ENCODE assay signal across 16 cellular contexts in the genomic region with DNA sequence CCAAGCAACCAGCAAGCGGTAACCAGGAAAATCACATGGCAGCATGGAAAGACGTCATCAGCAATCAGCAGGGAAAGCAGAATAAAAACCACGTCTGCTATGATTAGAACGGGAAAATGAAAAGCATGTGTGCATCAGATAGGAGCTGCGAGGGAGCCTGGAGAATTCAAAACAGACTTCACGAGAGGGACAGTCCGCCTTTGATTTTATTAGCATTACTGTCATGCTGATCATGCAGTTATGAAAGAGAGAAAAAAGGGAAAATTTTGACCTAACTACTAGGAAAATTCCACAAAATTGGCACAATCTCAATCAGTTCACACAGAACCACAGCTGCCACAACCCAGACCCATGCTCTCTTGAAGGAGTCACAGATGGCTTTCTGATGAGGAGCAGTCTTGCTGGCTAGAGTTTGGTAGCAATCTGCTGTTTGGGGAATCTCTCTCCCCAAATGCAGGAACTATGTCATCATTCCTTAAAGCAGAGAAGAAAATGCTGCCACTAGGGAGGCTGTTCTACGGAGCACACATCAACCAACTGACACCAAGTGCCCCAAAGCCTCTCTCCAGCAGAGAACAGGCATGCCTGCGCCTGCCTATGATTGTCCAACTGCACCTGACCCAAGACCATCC.
DNase-seq lines count a peak whose midpoint lies in the region; ATAC-seq and TF ChIP-seq lines count a peak whose summit lies in the region.
"Had no signal": no experiment of that assay in that cellular context is flagged by ENCODE, and none has a peak within 500 bp of the region (broad histone marks: within the 10 kb centered on the region; RNA-seq: fewer than 3 reads in every experiment).

No MANE protein-coding gene starts in this region.

- no peaks in the 10 kb centered on the region for H3K27me3 ChIP-seq in mammary epithelial cell (ENCODE audit: insufficient read depth, low read length)
- no peaks in the 10 kb centered on the region for H3K27me3 ChIP-seq in endodermal cell (ENCODE audit: control insufficient read depth, insufficient read depth, low read length, poor library complexity, severe bottlenecking)
- H3K27me3 ChIP-seq in lung (ENCODE audit: control insufficient read depth, insufficient read depth): no peaks in the 10 kb centered on the region

- H3K9ac ChIP-seq in mammary epithelial cell (ENCODE audit: insufficient read depth, low read length) (no peak overlapping the region), endodermal cell (ENCODE audit: extremely low read depth, low read length, poor library complexity, severe bottlenecking) (no peak overlapping the region)

- H3K9me3 Mint-ChIP-seq in MCF 10A (ENCODE audit: unreplicated experiment) (no peaks in the 10 kb centered on the region), endodermal cell (no peaks in the 10 kb centered on the region), natural killer cell (no peaks in the 10 kb centered on the region)

- no peak overlapping the region for H3K4me2 ChIP-seq in mammary epithelial cell (ENCODE audit: insufficient read depth, low read depth, low read length)

- H3K36me3 ChIP-seq in mammary epithelial cell (ENCODE audit: insufficient read depth, low read length): peaks cover 5% of the 10 kb centered on the region
- peaks cover 65% of the 10 kb centered on the region for H3K36me3 ChIP-seq in endodermal cell (ENCODE audit: control insufficient read depth, insufficient read depth, low read length)
- peaks cover 3 to 45% of the 10 kb centered on the region in 2 donors for H3K36me3 ChIP-seq in lung (ENCODE audit: control insufficient read depth in 2 of 2, insufficient read depth in 2 of 2, low read length in 2 of 2)

- no TSS peak for BruUV-seq in MCF 10A (replicated peaks; lab: Mats Ljungman, UMichigan)
- no TSS peak for BruUV-seq in mammary epithelial cell (replicated peaks; lab: Mats Ljungman, UMichigan)

- no peak overlapping the region for H3K4me3 Mint-ChIP-seq in MCF 10A (ENCODE audit: unreplicated experiment)
- H3K4me3 Mint-ChIP-seq in endodermal cell: no peak overlapping the region
- no peak overlapping the region for H3K4me3 Mint-ChIP-seq in natural killer cell
- H3K4me3 Mint-ChIP-seq: activated T-helper 1 cell treated with anti-CD3 and anti-CD28 coated beads, Interleukin-12 subunit alpha, Interleukin-12 subunit beta, Interleukin-2, Interleukin-4 antibody, amounts not matched to agents 30 ng/mL and 10 ng/mL and 1 ng/mL, durations not matched to agents 14 hours and 24 hours and 36 hours had no signal

- intact Hi-C loops in MCF 10A (cut with micrococcal nuclease) (no loop called here), mammary epithelial cell (cut with micrococcal nuclease) (no loop called here), natural killer cell (cut with micrococcal nuclease) (no loop called here)

- H3K9me3 ChIP-seq in mammary epithelial cell (replicated peaks; ENCODE audit: insufficient read depth, low read length) (no peaks in the 10 kb centered on the region), endodermal cell (ENCODE audit: control insufficient read depth, low read length) (no peaks in the 10 kb centered on the region), lung (ENCODE audit: control insufficient read depth in 2 of 2, insufficient read depth in 1 of 2, low read length in 1 of 2) (peaks cover 0 to 2% of the 10 kb centered on the region in 2 donors)

- dilution Hi-C loops in mammary epithelial cell (cut with HindIII; ENCODE audit: low sequenced_read_pairs): loop anchor here (5.0 kb wide), 1 partner anchor 41 kb away; no protein-coding TSS in a partner anchor

- DNase-seq in MCF 10A (ENCODE audit: unreplicated experiment) (peak; percentile 9), mammary epithelial cell (no peak), endodermal cell (no peak), lung (ENCODE audit: low spot score) (no peak), NCI-H1092 (lab: John Stamatoyannopoulos, UW) (no peak), natural killer cell (no peak)
- no peak for DNase-seq in stimulated activated CD4-positive, alpha-beta T cell treated with anti-CD3 and anti-CD28 coated beads, Interleukin-12 subunit alpha, Interleukin-12 subunit beta, amount 100 ng/mL, for 4 hours
- DNase-seq: glutamatergic neuron, midbrain, MV-4-11, NCI-H69 had no signal

- ATAC-seq in lung (ENCODE audit: insufficient read depth, low FRiP score): peak; percentile 36
- ATAC-seq in GM18498 (IDR thresholded peaks at IDR 0.05; ENCODE audit: unreplicated experiment): no peak
- ATAC-seq in natural killer cell: no peak
- ATAC-seq: activated CD4-positive, CD25-positive, alpha-beta regulatory T cell treated with anti-CD3 and anti-CD28 coated beads, Interleukin-2, amount 50 U/mL, for 24 hours had no signal

- H3K36me3 Mint-ChIP-seq in MCF 10A (ENCODE audit: insufficient read depth, unreplicated experiment) (peaks cover 67% of the 10 kb centered on the region), endodermal cell (ENCODE audit: low read depth) (peaks cover 55% of the 10 kb centered on the region), natural killer cell (no peaks in the 10 kb centered on the region)

- POLR2A ChIA-PET in MCF 10A (lab: Yijun Ruan, JAX): no interaction called here

- no peak overlapping the region for H3K4me3 ChIP-seq in mammary epithelial cell (replicated peaks in 1 of 3; ENCODE audit: insufficient read depth in 1 of 3, low read depth in 2 of 3, low read length in 3 of 3)
- no peak overlapping the region for H3K4me3 ChIP-seq in endodermal cell (ENCODE audit: low read length)
- H3K4me3 ChIP-seq in lung: no peak overlapping the region
- H3K4me3 ChIP-seq: coronary artery had no signal

- H3K27me3 Mint-ChIP-seq in MCF 10A (ENCODE audit: insufficient read depth, unreplicated experiment) (no peaks in the 10 kb centered on the region), endodermal cell (ENCODE audit: insufficient read depth) (no peaks in the 10 kb centered on the region), natural killer cell (ENCODE audit: low read depth in 2 of 2) (no peaks in the 10 kb centered on the region)

- H3K79me2 ChIP-seq in mammary epithelial cell (ENCODE audit: insufficient read depth, low read length): no peaks in the 10 kb centered on the region

- H3K4me1 ChIP-seq in mammary epithelial cell (ENCODE audit: insufficient read depth, low read length): peaks cover 27% of the 10 kb centered on the region
- no peaks in the 10 kb centered on the region for H3K4me1 ChIP-seq in endodermal cell (ENCODE audit: control insufficient read depth, insufficient read depth, low read length)
- peaks cover 0 to 7% of the 10 kb centered on the region in 2 donors for H3K4me1 ChIP-seq in lung (ENCODE audit: control insufficient read depth in 2 of 2, insufficient read depth in 2 of 2, low read length in 2 of 2)

- CTCF ChIA-PET in MCF 10A (lab: Yijun Ruan, JAX) (interaction anchor here (0.6 to 1.4 kb wide), 4 partner anchors 12 to 1589 kb away, joined by 3 to 4 read pairs (median 3); no protein-coding TSS in a partner anchor), mammary epithelial cell (lab: Charles Lee; ENCODE audit: low non-redundant PET) (interaction anchor here (0.6 kb wide), 1 partner anchor 150 kb away, joined by 4 read pairs; no protein-coding TSS in a partner anchor)

- TF ChIP-seq CTCF in MCF 10A (IDR thresholded peaks at IDR 0.05; ENCODE audit: unreplicated experiment) (no peak), mammary epithelial cell (conservative IDR thresholded peaks at IDR 0.05 in 1 of 2, IDR thresholded peaks at IDR 0.05 in 1 of 2; ENCODE audit: extremely low read depth in 1 of 2, insufficient read depth in 1 of 2, low read depth in 1 of 2, low read length in 2 of 2) (no peak), endodermal cell (conservative IDR thresholded peaks at IDR 0.05) (peak; percentile 31), lung (IDR thresholded peaks at IDR 0.05; ENCODE audit: control extremely low read depth, extremely low read depth) (no peak), natural killer cell (IDR thresholded peaks at IDR 0.05) (no peak)

- no peak overlapping the region for H2AFZ ChIP-seq in mammary epithelial cell (ENCODE audit: low read depth, low read length)

- in situ Hi-C loops in mammary epithelial cell (cut with MboI; ENCODE audit: low sequenced_read_pairs in 2 of 2): no loop called here

- H3K27ac Mint-ChIP-seq in MCF 10A (ENCODE audit: low read depth, unreplicated experiment) (no peak overlapping the region), endodermal cell (no peak overlapping the region), natural killer cell (no peak overlapping the region)
- H3K27ac Mint-ChIP-seq: activated T-helper 1 cell treated with anti-CD3 and anti-CD28 coated beads, Interleukin-12 subunit alpha, Interleukin-12 subunit beta, Interleukin-2, Interleukin-4 antibody, amounts not matched to agents 30 ng/mL and 10 ng/mL and 1 ng/mL, durations not matched to agents 14 hours and 24 hours and 36 hours had no signal

- 98% methylated on average over 7 of the region's 9 CpGs for WGBS in mammary epithelial cell (ENCODE audit: low coverage, missing lambda C conversion rate)
- WGBS in endodermal cell (ENCODE audit: insufficient coverage in 1 of 2, insufficient read length in 1 of 2), 2 experiments: 92 to 94% methylated on average over 7 to 9 of the region's 9 CpGs
- WGBS in lung, 2 donors: 87 to 93% methylated on average over 9 of the region's 9 CpGs

- H3K27ac ChIP-seq in mammary epithelial cell (ENCODE audit: insufficient read depth, low read depth, low read length): no peak overlapping the region
- H3K27ac ChIP-seq in endodermal cell (ENCODE audit: low read depth, low read length): no peak overlapping the region
- no peak overlapping the region for H3K27ac ChIP-seq in lung (ENCODE audit: low read depth in 1 of 2, low read length in 1 of 2)
- H3K27ac ChIP-seq: 22Rv1 had no signal

- peaks cover 15% of the 10 kb centered on the region for H3K4me1 Mint-ChIP-seq in MCF 10A (ENCODE audit: insufficient read depth, unreplicated experiment)
- H3K4me1 Mint-ChIP-seq in endodermal cell: peaks cover 4% of the 10 kb centered on the region
- no peaks in the 10 kb centered on the region for H3K4me1 Mint-ChIP-seq in natural killer cell

- H4K20me1 ChIP-seq in mammary epithelial cell (ENCODE audit: insufficient read depth, low read length): no peaks in the 10 kb centered on the region
